ENCODE assay signal across 32 cellular contexts in genomic region chr7:3607847-3608246, GRCh38.
"Had no signal": no experiment of that assay in that cellular context is flagged by ENCODE, and none has a peak within 500 bp of the region (broad histone marks: within the 10 kb centered on the region; RNA-seq: fewer than 3 reads in every experiment).

No MANE protein-coding gene starts in this region.

- H3K4me3 ChIP-seq: ascending aorta, breast epithelium, MG63, PC-9, SJCRH30, SK-N-MC had no signal

- H3K36me3 ChIP-seq: ascending aorta, breast epithelium, MG63, SJCRH30 had no signal

- DNase-seq: activated CD4-positive, alpha-beta T cell treated with anti-CD3 and anti-CD28 coated beads for 36 hours; activated CD4-positive, alpha-beta T cell treated with anti-CD3 and anti-CD28 coated beads, Interleukin-2, amount 10 ng/mL, durations not matched to agents 7 days and 5 days; activated CD4-positive, alpha-beta T cell treated with anti-CD3 and anti-CD28 coated beads, Interleukin-2, amount 50 U/mL, for 48 hours; activated CD8-positive, alpha-beta T cell treated with anti-CD3 and anti-CD28 coated beads, Interleukin-2, amount 10 ng/mL, durations not matched to agents 7 days and 5 days; activated gamma-delta T cell; activated naive CD4-positive, alpha-beta T cell treated with Interleukin-2 at 50 U/mL for 16 hours; activated naive CD8-positive, alpha-beta T cell treated with anti-CD3 and anti-CD28 coated beads, Interleukin-2, amount 10 ng/mL, durations not matched to agents 7 days and 5 days; activated T-cell treated with anti-CD3 and anti-CD28 coated beads, Interleukin-2, amount 50 U/mL, for 24 hours; amygdala; caudate nucleus; cerebellar nuclear complex; Kasumi-1; KG1; MG63; NCI-H1048; NCI-H1105 treated with DMSO at 0.1 percent for 48 hours; NCI-H1436; NCI-H1694; NCI-H1930; NCI-H2081 treated with DMSO at 0.1 percent for 48 hours; NCI-H510A; NCI-H526; NCI-H748 treated with DMSO at 0.1 percent for 48 hours; NK-92 treated with Interleukin-12 subunit alpha and Interleukin-12 subunit beta, amount 100 ng/mL, for 24 hours; PC-9; SHP77; SJCRH30 had no signal

- ATAC-seq: activated CD4-positive, alpha-beta T cell treated with anti-CD3 and anti-CD28 coated beads for 36 hours; activated CD4-positive, CD25-positive, alpha-beta regulatory T cell treated with anti-CD3 and anti-CD28 coated beads, Interleukin-2, amount 50 U/mL, for 24 hours; activated CD8-positive, alpha-beta T cell treated with anti-CD3 and anti-CD28 coated beads, Interleukin-2, amount 10 ng/mL, durations not matched to agents 7 days and 5 days; WTC11 had no signal

- H3K27ac ChIP-seq: ascending aorta, breast epithelium, PC-9, SJCRH30, SK-N-MC had no signal

- H3K27me3 ChIP-seq: ascending aorta, breast epithelium, SJCRH30 had no signal

- H3K4me1 ChIP-seq: ascending aorta, breast epithelium, SJCRH30 had no signal

- H3K9me3 ChIP-seq: ascending aorta, MG63, SJCRH30 had no signal
